In the genomic region with DNA sequence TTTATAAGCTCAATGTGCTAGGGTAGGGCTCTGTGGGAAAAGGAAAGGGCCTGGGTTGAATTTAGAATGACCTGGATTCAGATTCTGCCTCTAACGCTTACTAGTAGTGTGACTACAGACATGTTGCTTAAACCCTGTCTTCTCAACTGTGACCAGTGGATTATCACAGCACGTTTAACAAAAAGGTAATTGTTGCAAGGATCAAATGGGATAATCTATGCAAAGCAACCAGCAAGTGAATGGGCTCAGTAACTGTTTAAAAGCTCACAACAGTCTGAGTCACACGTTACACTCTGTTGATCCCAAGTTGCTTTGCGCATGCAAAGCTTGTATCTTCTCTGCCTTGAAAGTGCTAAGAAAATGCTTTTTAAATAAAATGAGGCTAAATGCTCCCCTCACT, we compare ENCODE assay signal across 20 cellular contexts.
"Had no signal": no experiment of that assay in that cellular context is flagged by ENCODE, and none has a peak within 500 bp of the region (broad histone marks: within the 10 kb centered on the region; RNA-seq: fewer than 3 reads in every experiment).

No MANE protein-coding gene starts in this region.

- DNase-seq: cortex of kidney; dorsolateral prefrontal cortex; effector CD8-positive, alpha-beta T cell; foreskin melanocyte; head of caudate nucleus; kidney; naive thymus-derived CD4-positive, alpha-beta T cell; nephron progenitor cell; posterior cingulate gyrus; sigmoid colon; stimulated activated CD4-positive, alpha-beta T cell treated with anti-CD3 and anti-CD28 coated beads, Interleukin-2, amount 100 ng/mL, for 24 hours; stimulated activated CD4-positive, alpha-beta T cell treated with anti-CD3 and anti-CD28 coated beads, Interleukin-4, amount 100 ng/mL, for 4 hours; stimulated activated naive B cell treated with anti-CD40 and anti-IgM and Interleukin-4, amounts not matched to agents 10 μg/mL and 1 μg/mL and 100 μg/mL, for 72 hours; stimulated activated naive CD8-positive, alpha-beta T cell treated with anti-CD3 and anti-CD28 coated beads, Interleukin-15, amount 100 ng/mL, for 72 hours; testis; transverse colon had no signal

- H3K27me3 ChIP-seq: hepatocyte, neutrophil, right atrium auricular region, sigmoid colon, testis, transverse colon had no signal

- ATAC-seq: naive thymus-derived CD4-positive, alpha-beta T cell; stimulated activated naive B cell treated with anti-CD40 and anti-IgM and Interleukin-4, amounts not matched to agents 10 μg/mL and 1 μg/mL and 100 μg/mL, for 72 hours; stimulated activated naive CD8-positive, alpha-beta T cell treated with anti-CD3 and anti-CD28 coated beads, Interleukin-15, amount 100 ng/mL, for 72 hours had no signal

- H3K4me3 ChIP-seq: dorsolateral prefrontal cortex, hepatocyte, right atrium auricular region, sigmoid colon, skin epidermis, testis, transverse colon had no signal

- H3K36me3 ChIP-seq: neutrophil, right atrium auricular region, sigmoid colon, transverse colon had no signal

- H3K9me3 ChIP-seq: neutrophil, right atrium auricular region, sigmoid colon, testis, transverse colon had no signal

- H3K4me1 ChIP-seq: right atrium auricular region, sigmoid colon, testis, transverse colon had no signal
